Comparison of ENCODE assay signal across 8 cellular contexts in the genomic region with DNA sequence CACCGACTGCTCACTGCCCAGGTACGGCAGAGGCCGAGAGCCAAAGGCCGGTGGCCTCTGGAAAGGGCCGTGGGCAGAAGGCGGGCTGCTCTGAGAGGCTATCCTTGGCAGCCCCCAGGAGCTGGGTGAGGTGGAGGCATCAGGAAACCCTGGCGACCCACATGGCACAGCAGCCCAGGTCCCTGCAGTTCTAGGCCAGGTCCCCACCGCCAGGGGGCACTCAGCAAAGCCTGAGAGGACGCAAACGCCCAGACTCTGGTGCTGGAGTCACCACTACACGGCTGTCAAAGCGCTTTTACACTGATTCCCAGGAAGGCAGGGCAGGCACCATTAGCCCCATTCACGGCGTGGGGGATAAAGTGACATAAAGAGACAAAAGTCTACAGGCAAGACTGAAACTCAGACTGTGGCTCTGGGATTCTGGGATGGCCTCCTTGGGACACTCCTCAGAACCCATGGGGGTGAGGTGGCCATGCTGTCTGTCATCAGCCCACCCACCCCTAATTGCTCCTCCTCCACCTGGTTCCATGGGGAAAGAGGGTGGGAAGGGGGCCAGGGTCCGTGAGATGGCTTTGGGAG. TPM values are rescaled to one million over a fixed set of nuclear protein-coding genes. Genes with fewer than 3 reads are reported as not detected.
DNase-seq lines count a peak whose midpoint lies in the region; ATAC-seq and TF ChIP-seq lines count a peak whose summit lies in the region.

No MANE protein-coding gene starts in this region.

- POLR2A ChIA-PET in GM10248 (lab: Yijun Ruan, JAX), result no interaction called here
- POLR2A ChIA-PET in IMR-90 (lab: Charles Lee; ENCODE audit: unreplicated experiment), result no interaction called here

- peak; percentile 92 for TF ChIP-seq CTCF in GM10248 (IDR thresholded peaks at IDR 0.05; ENCODE audit: control extremely low read depth, extremely low read depth, low read depth, missing control alignments)
- TF ChIP-seq CTCF in IMR-90 (conservative IDR thresholded peaks at IDR 0.05; ENCODE audit: low read depth, low read length), result peak; percentile 90
- TF ChIP-seq CTCF in Peyer's patch (IDR thresholded peaks at IDR 0.05), result peak; percentile 67 to 87 (median 84)
- peak; percentile 86 for TF ChIP-seq CTCF in fibroblast of mammary gland (conservative IDR thresholded peaks at IDR 0.05; ENCODE audit: control insufficient read depth, insufficient read depth, low read depth, low read length)
- peak; percentile 88 for TF ChIP-seq CTCF in nephron progenitor cell (IDR thresholded peaks at IDR 0.05)

- H3K4me1 ChIP-seq in IMR-90 (ENCODE audit: control insufficient read depth, insufficient read depth, low read length) (peaks cover 6% of the 10 kb centered on the region), Peyer's patch (peaks cover 0 to 44% (median 12%) of the 10 kb centered on the region in 4 donors)

- no peak overlapping the region for H3K23ac ChIP-seq in IMR-90 (ENCODE audit: low read depth, low read length)

- intact Hi-C loops in IMR-90 (cut with micrococcal nuclease), result loop anchor here (1.0 to 5.0 kb wide), 4 partner anchors 37 to 731 kb away; partner anchors contain the start of gene NOL9

- BruUV-seq in IMR-90 (replicated peaks; lab: Mats Ljungman, UMichigan), result no TSS peak

- dilution Hi-C loops in IMR-90 (cut with HindIII; ENCODE audit: low sequenced_read_pairs, unreplicated experiment), result no loop called here

- no peaks in the 10 kb centered on the region for H3K36me3 Mint-ChIP-seq in activated T-cell treated with anti-CD3 and anti-CD28 coated beads, Interleukin-2, amount 50 U/mL, for 72 hours (ENCODE audit: insufficient read depth in 2 of 2)
- peaks cover 4% of the 10 kb centered on the region for H3K36me3 Mint-ChIP-seq in nephron progenitor cell (ENCODE audit: low read depth)

- H2AFZ ChIP-seq in IMR-90 (replicated peaks; ENCODE audit: low read length, poor library complexity), result peak overlapping the region; percentile 78

- H2BK20ac ChIP-seq in IMR-90 (ENCODE audit: low read depth, low read length), result no peak overlapping the region

- H3K27ac ChIP-seq in IMR-90 (ENCODE audit: insufficient read depth, low read length) (no peak overlapping the region), Peyer's patch (no peak overlapping the region)

- in situ Hi-C loops in IMR-90 (cut with MboI; ENCODE audit: low sequenced_read_pairs), result no loop called here

- peaks cover 3 to 16% of the 10 kb centered on the region in 2 experiments; a peak in 2 of 4 replicates for H3K79me1 ChIP-seq in IMR-90 (ENCODE audit: low read depth in 1 of 2, low read length in 2 of 2)

- peak; percentile 77 for TF ChIP-seq RAD21 in IMR-90 (IDR thresholded peaks at IDR 0.05; ENCODE audit: low read length)

- peak overlapping the region; percentile 91 for H2AK9ac ChIP-seq in IMR-90 (replicated peaks; ENCODE audit: low read depth, low read length, poor library complexity)

- DNase-seq in GM10248 (ENCODE audit: extremely low spot score) (peak; percentile 87), IMR-90 (peak; percentile 78), Peyer's patch (peak; percentile 77 to 94 (median 90)), fibroblast of mammary gland (ENCODE audit: low read depth) (peak; percentile 74), nephron progenitor cell (peak; percentile 94)
- peak; percentile 90 to 91 for DNase-seq in activated T-cell treated with anti-CD3 and anti-CD28 coated beads, Interleukin-2, amount 50 U/mL, for 72 hours
- DNase-seq in stimulated activated naive CD4-positive, alpha-beta T cell (lab: John Stamatoyannopoulos, UW), result peak; percentile 60 to 90 (median 74)

- H3K27me3 Mint-ChIP-seq in activated T-cell treated with anti-CD3 and anti-CD28 coated beads, Interleukin-2, amount 50 U/mL, for 72 hours (ENCODE audit: low read depth), result peaks cover 28% of the 10 kb centered on the region
- peaks cover 38% of the 10 kb centered on the region for H3K27me3 Mint-ChIP-seq in nephron progenitor cell (ENCODE audit: low read depth, poor library complexity)

- no peaks in the 10 kb centered on the region for H3K9me1 ChIP-seq in IMR-90 (ENCODE audit: insufficient read depth, low read length)

- peaks cover 6% of the 10 kb centered on the region; the same call in 1 of the 2 replicates for H4K20me1 ChIP-seq in IMR-90 (ENCODE audit: insufficient read depth, low read length)

- no peak overlapping the region for H4K91ac ChIP-seq in IMR-90 (ENCODE audit: insufficient read depth, low read depth, low read length)

- H3K4ac ChIP-seq in IMR-90 (ENCODE audit: low read depth, low read length), result no peak overlapping the region

- ATAC-seq in IMR-90 (ENCODE audit: low read depth) (peak; percentile 73), HG03139 (IDR thresholded peaks at IDR 0.05; ENCODE audit: unreplicated experiment) (no peak)
- ATAC-seq in activated T-cell treated with anti-CD3 and anti-CD28 coated beads, Interleukin-2, amount 50 U/mL, for 72 hours (replicated peaks in 1 of 2), result peak; percentile 68 to 71

- CTCF ChIA-PET in GM10248 (lab: Yijun Ruan, JAX), result interaction anchor here (0.7 to 9.6 kb wide), 11 partner anchors 9 to 167 kb away, joined by 3 to 123 read pairs (median 4); no protein-coding TSS in a partner anchor
- CTCF ChIA-PET in IMR-90 (lab: Yijun Ruan, JAX), result interaction anchor here (0.6 to 1.4 kb wide), 3 partner anchors 108 to 240 kb away, joined by 3 to 5 read pairs (median 3); no protein-coding TSS in a partner anchor

- no peak overlapping the region for H2BK5ac ChIP-seq in IMR-90 (ENCODE audit: low read depth, low read length, poor library complexity, severe bottlenecking)

- H4K8ac ChIP-seq in IMR-90 (ENCODE audit: low read depth in 2 of 2, low read length in 2 of 2), result no peak overlapping the region

- no peak overlapping the region for H3K27ac Mint-ChIP-seq in activated T-cell treated with anti-CD3 and anti-CD28 coated beads, Interleukin-2, amount 50 U/mL, for 72 hours
- H3K27ac Mint-ChIP-seq in nephron progenitor cell, result no peak overlapping the region

- no peak overlapping the region for H3K18ac ChIP-seq in IMR-90 (ENCODE audit: low read depth, low read length)

- TF ChIP-seq POLR2A in IMR-90 (IDR thresholded peaks at IDR 0.05; ENCODE audit: low read depth, low read length) (no peak), Peyer's patch (IDR thresholded peaks at IDR 0.05) (no peak)

- H3K4me2 ChIP-seq in IMR-90 (ENCODE audit: low read depth, low read length), result no peak overlapping the region; the same call in 1 of the 2 replicates

- no peaks in the 10 kb centered on the region for H3K9me3 ChIP-seq in IMR-90 (ENCODE audit: control insufficient read depth, insufficient read depth, low read length)
- H3K9me3 ChIP-seq in Peyer's patch, result no peaks in the 10 kb centered on the region

- no peak overlapping the region for H3K9ac ChIP-seq in IMR-90 (ENCODE audit: low read depth, low read length)

- H2BK120ac ChIP-seq in IMR-90 (ENCODE audit: low read depth, low read length), result no peak overlapping the region

- no peak overlapping the region for H3K4me3 ChIP-seq in IMR-90 (ENCODE audit: insufficient read depth, low read depth, low read length)
- peak overlapping the region in 1 of 4 donors; percentile 6 for H3K4me3 ChIP-seq in Peyer's patch
- H3K4me3 ChIP-seq in fibroblast of mammary gland (ENCODE audit: control insufficient read depth, low read depth, low read length), result no peak overlapping the region

- H3K9me3 Mint-ChIP-seq in activated T-cell treated with anti-CD3 and anti-CD28 coated beads, Interleukin-2, amount 50 U/mL, for 72 hours, result no peaks in the 10 kb centered on the region
- no peaks in the 10 kb centered on the region for H3K9me3 Mint-ChIP-seq in nephron progenitor cell

- H3K27me3 ChIP-seq in IMR-90 (ENCODE audit: control insufficient read depth, insufficient read depth, low read length) (no peaks in the 10 kb centered on the region), Peyer's patch (peaks cover 0 to 16% of the 10 kb centered on the region in 2 donors)

- H4K5ac ChIP-seq in IMR-90 (ENCODE audit: low read depth, low read length), result no peak overlapping the region

- no peak overlapping the region for H3K56ac ChIP-seq in IMR-90 (ENCODE audit: extremely low read depth, insufficient read depth, low read length)

- H3K4me1 Mint-ChIP-seq in activated T-cell treated with anti-CD3 and anti-CD28 coated beads, Interleukin-2, amount 50 U/mL, for 72 hours (ENCODE audit: low read depth), result peaks cover 17% of the 10 kb centered on the region
- H3K4me1 Mint-ChIP-seq in nephron progenitor cell, result peaks cover 40% of the 10 kb centered on the region

- 0% methylated on average over 4 of the region's 15 CpGs; no CpG with 5 or more reads in 1 of the 2 experiments for WGBS in IMR-90 (ENCODE audit: extremely low coverage in 2 of 2, insufficient read length in 1 of 2), 2 experiments

- H3K36me3 ChIP-seq in IMR-90 (ENCODE audit: control insufficient read depth, insufficient read depth, low read length) (no peaks in the 10 kb centered on the region), Peyer's patch (no peaks in the 10 kb centered on the region)

- no peak overlapping the region for H2BK15ac ChIP-seq in IMR-90 (ENCODE audit: low read depth, low read length)

- H2AK5ac ChIP-seq in IMR-90 (ENCODE audit: low read depth, low read length), result peak overlapping the region; percentile 14; the same call in 1 of the 2 replicates

- H3K4me3 Mint-ChIP-seq in activated T-cell treated with anti-CD3 and anti-CD28 coated beads, Interleukin-2, amount 50 U/mL, for 72 hours, result peak overlapping the region; percentile 60 to 78
- H3K4me3 Mint-ChIP-seq in nephron progenitor cell, result peak overlapping the region; percentile 74

- H3K14ac ChIP-seq in IMR-90 (replicated peaks; ENCODE audit: low read depth, low read length), result no peak overlapping the region

TF ChIP-seq in IMR-90, 13 proteins besides CTCF, POLR2A, EP300 and RAD21 (continues in another document):
- TF ChIP-seq MXI1 (IDR thresholded peaks at IDR 0.05; ENCODE audit: borderline replicate concordance, low read depth, low read length) (0 out of 2 replicates have a peak, but pooled peaks have one; percentile 76), MAZ (IDR thresholded peaks at IDR 0.05; ENCODE audit: borderline replicate concordance, low read depth, low read length) (peak; percentile 57; the same call in 1 of the 2 replicates), SMC3 (IDR thresholded peaks at IDR 0.05; ENCODE audit: low read depth, low read length) (peak; percentile 88), CHD1 (IDR thresholded peaks at IDR 0.05; ENCODE audit: low read depth, low read length) (0 out of 2 replicates have a peak, but pooled peaks have one; percentile 55)

RNA-seq across cellular contexts. Expression of gene PLEKHG5, which starts 4.9 kb away (rescaled TPM):
- 4.8 and 5.0 TPM in 2 replicates for total RNA-seq in IMR-90 (2012; rRNA removed)
- 11.6 and 13.7 TPM in 2 replicates for polyA plus RNA-seq in IMR-90 (2012; rRNA removed)
- 4.8 and 7.8 TPM in 2 replicates for polyA plus RNA-seq in IMR-90 (2012; cell fraction: cytosol; rRNA removed)
- polyA plus RNA-seq in IMR-90 (2012; cell fraction: nucleus; rRNA removed; ENCODE audit: low replicate concordance), result 61.6 and 111 TPM in 2 replicates
- total RNA-seq in Peyer's patch, result 10 to 100 TPM; 17.7 to 56.9 (median 45.4) TPM
- 1 to 10 TPM; 2.6 to 3.2 TPM for total RNA-seq in activated T-cell treated with anti-CD3 and anti-CD28 coated beads, Interleukin-2, amount 50 U/mL, for 72 hours

RNA-seq across cellular contexts. Expression of gene TNFRSF25, which starts 20.5 kb away (rescaled TPM):
- total RNA-seq in IMR-90 (2012; rRNA removed) (0.83 and 1.3 TPM in 2 replicates), Peyer's patch (10 to 100 TPM; 31.0 to 88.4 (median 61.5) TPM)
- polyA plus RNA-seq in IMR-90 (2012; rRNA removed), result 11.2 and 14.5 TPM in 2 replicates
- polyA plus RNA-seq in IMR-90 (2012; cell fraction: cytosol; rRNA removed), result 6.5 and 7.5 TPM in 2 replicates
- polyA plus RNA-seq in IMR-90 (2012; cell fraction: nucleus; rRNA removed; ENCODE audit: low replicate concordance), result 119 and 293 TPM in 2 replicates
- 100 to 1,000 TPM in 1 of 2 donors, 10 to 100 TPM in 1; 89.2 to 101 TPM for total RNA-seq in activated T-cell treated with anti-CD3 and anti-CD28 coated beads, Interleukin-2, amount 50 U/mL, for 72 hours

Comparison
In these comparisons a context has a peak if more than half of its experiments do, and no peak if none do; other contexts are left out.
1. RNA of gene TNFRSF25, which starts 20.5 kb away (total RNA-seq): 89.2 to 101 TPM in activated T-cell treated with anti-CD3 and anti-CD28 coated beads, Interleukin-2, amount 50 U/mL, for 72 hours and 31.0 to 88.4 TPM in Peyer's patch; 0.83 to 1.3 TPM in IMR-90; every median in the first group is over 10 times any median in the second.
2. Peak in every context shown above with its lines, with median percentiles within 50 percentile points of each other: DNase-seq and CTCF ChIP-seq.